Comparison of ENCODE assay signal across 19 cellular contexts in genomic region chr12:28966049-28966778, GRCh38.
A peak's percentile ranks its signal among the peaks of the same experiment; 100 is the strongest.
DNase-seq lines count a peak whose midpoint lies in the region; ATAC-seq, FAIRE-seq and TF ChIP-seq lines count a peak whose summit lies in the region.
"Had no signal": no experiment of that assay in that cellular context is flagged by ENCODE, and none has a peak within 500 bp of the region (broad histone marks: within the 10 kb centered on the region; RNA-seq: fewer than 3 reads in every experiment).

No MANE protein-coding gene starts in this region.

- H2BK15ac ChIP-seq in IMR-90 (ENCODE audit: low read depth, low read length) = no peak overlapping the region

- H3K4me3 ChIP-seq in IMR-90 (ENCODE audit: insufficient read depth, low read depth, low read length) = no peak overlapping the region
- H3K4me3 ChIP-seq in heart left ventricle = no peak overlapping the region
- H3K4me3 ChIP-seq: colonic mucosa, K562, PC-9 had no signal

- no peaks in the 10 kb centered on the region for H3K4me1 Mint-ChIP-seq in T-helper 17 cell
- H3K4me1 Mint-ChIP-seq: B cell had no signal

- no peaks in the 10 kb centered on the region for H3K36me3 Mint-ChIP-seq in T-helper 17 cell (ENCODE audit: low read depth)
- H3K36me3 Mint-ChIP-seq: activated CD4-positive, alpha-beta memory T cell treated with anti-CD3 and anti-CD28 coated beads for 36 hours had no signal

- dilution Hi-C loops in IMR-90 (cut with HindIII; ENCODE audit: low sequenced_read_pairs, unreplicated experiment) = no loop called here

- H4K20me1 ChIP-seq in IMR-90 (ENCODE audit: insufficient read depth, low read length) = no peaks in the 10 kb centered on the region

- no peak overlapping the region for H3K56ac ChIP-seq in IMR-90 (ENCODE audit: extremely low read depth, insufficient read depth, low read length)

- H3K4me3 Mint-ChIP-seq in T-helper 17 cell = no peak overlapping the region
- H3K4me3 Mint-ChIP-seq: activated CD4-positive, alpha-beta memory T cell treated with anti-CD3 and anti-CD28 coated beads for 36 hours; B cell; T-helper 2 cell treated with Interferon-gamma antibody and Interleukin-4, amounts not matched to agents 5 μg/mL and 100 μg/mL, for 36 hours had no signal

- H3K4me2 ChIP-seq in IMR-90 (ENCODE audit: low read depth, low read length) = no peak overlapping the region
- H3K4me2 ChIP-seq: PC-9 had no signal

- no peaks in the 10 kb centered on the region for H3K79me1 ChIP-seq in IMR-90 (ENCODE audit: low read depth in 1 of 2, low read length in 2 of 2)

- TF ChIP-seq CTCF in IMR-90 (conservative IDR thresholded peaks at IDR 0.05; ENCODE audit: low read depth, low read length) (no peak), heart left ventricle (IDR thresholded peaks at IDR 0.05) (no peak)

- ATAC-seq in IMR-90 (ENCODE audit: low read depth) (no peak), heart left ventricle (peak in 3 of 4 donors; percentile 57 to 69 (median 65)), GM21447 (IDR thresholded peaks at IDR 0.05; ENCODE audit: unreplicated experiment) (no peak), HG03521 (IDR thresholded peaks at IDR 0.05; ENCODE audit: unreplicated experiment) (no peak), T-helper 17 cell (no peak)
- ATAC-seq: K562 had no signal

- H3K27ac ChIP-seq in IMR-90 (ENCODE audit: insufficient read depth, low read length) = no peak overlapping the region
- peak overlapping the region in 10 of 12 donors; percentile 23 to 73 (median 42) for H3K27ac ChIP-seq in heart left ventricle
- H3K27ac ChIP-seq: colonic mucosa, PC-9 had no signal

- no peak overlapping the region for H2BK5ac ChIP-seq in IMR-90 (ENCODE audit: low read depth, low read length, poor library complexity, severe bottlenecking)

- no peak overlapping the region for H2AK9ac ChIP-seq in IMR-90 (replicated peaks; ENCODE audit: low read depth, low read length, poor library complexity)

- no peak overlapping the region for H4K91ac ChIP-seq in IMR-90 (ENCODE audit: insufficient read depth, low read depth, low read length)

- no peaks in the 10 kb centered on the region for H3K4me1 ChIP-seq in IMR-90 (ENCODE audit: control insufficient read depth, insufficient read depth, low read length)
- peaks cover 0 to 47% (median 16%) of the 10 kb centered on the region in 12 donors for H3K4me1 ChIP-seq in heart left ventricle
- H3K4me1 ChIP-seq: colonic mucosa had no signal

- TF ChIP-seq POLR2A in IMR-90 (IDR thresholded peaks at IDR 0.05; ENCODE audit: low read depth, low read length) (no peak), heart left ventricle (IDR thresholded peaks at IDR 0.05) (no peak), GM12891 (IDR thresholded peaks at IDR 0.05; ENCODE audit: low read depth, low read length) (no peak)

- intact Hi-C loops in IMR-90 (cut with micrococcal nuclease) (no loop called here), heart left ventricle (cut with DNase I) (no loop called here)

- no peak overlapping the region for H3K18ac ChIP-seq in IMR-90 (ENCODE audit: low read depth, low read length)

- POLR2A ChIA-PET in IMR-90 (lab: Charles Lee; ENCODE audit: unreplicated experiment) = interaction anchor here (0.6 kb wide), 1 partner anchor 8 kb away, joined by 15 read pairs; no protein-coding TSS in a partner anchor

- no TSS peak for BruUV-seq in IMR-90 (replicated peaks; lab: Mats Ljungman, UMichigan)

- no peak for TF ChIP-seq RAD21 in IMR-90 (IDR thresholded peaks at IDR 0.05; ENCODE audit: low read length)

- H3K14ac ChIP-seq in IMR-90 (replicated peaks; ENCODE audit: low read depth, low read length) = no peak overlapping the region

- H3K27ac Mint-ChIP-seq in T-helper 17 cell = no peak overlapping the region
- H3K27ac Mint-ChIP-seq: activated CD4-positive, alpha-beta memory T cell treated with anti-CD3 and anti-CD28 coated beads for 36 hours; B cell; T-helper 2 cell treated with Interferon-gamma antibody and Interleukin-4, amounts not matched to agents 5 μg/mL and 100 μg/mL, for 36 hours had no signal

- no peak overlapping the region for H2BK120ac ChIP-seq in IMR-90 (ENCODE audit: low read depth, low read length)

- WGBS in IMR-90 (ENCODE audit: extremely low coverage in 2 of 2, insufficient read length in 1 of 2), 2 experiments = 17% methylated on average over 1 of the region's 3 CpGs; no CpG with 5 or more reads in 1 of the 2 experiments
- WGBS in heart left ventricle, 4 donors = 19 to 40% (median 28%) methylated on average over 3 of the region's 3 CpGs

- 0 out of 2 replicates have a peak overlapping the region, but pooled peaks have one; percentile 24 for H3K23ac ChIP-seq in IMR-90 (ENCODE audit: low read depth, low read length)

- peak; percentile 20 for DNase-seq in IMR-90
- peak; percentile 28 for DNase-seq in SK-MEL-5 (ENCODE audit: low read depth, low spot score)
- peak in 4 of 5 donors; percentile 34 to 73 (median 69) for DNase-seq in heart left ventricle
- peak; percentile 57 for DNase-seq in pulmonary artery endothelial cell (ENCODE audit: low read depth, low spot score)
- no peak for DNase-seq in GM12891 (ENCODE audit: insufficient read length, low spot score)
- no peak for DNase-seq in T-helper 17 cell
- DNase-seq: activated CD4-positive, alpha-beta memory T cell treated with anti-CD3 and anti-CD28 coated beads for 36 hours; colonic mucosa; foreskin fibroblast; GDM1; NCI-H2171; PC-9; stimulated activated CD4-positive, alpha-beta T cell treated with anti-CD3 and anti-CD28 coated beads, Interleukin-2, amount 100 ng/mL, for 24 hours; stimulated activated naive CD4-positive, alpha-beta T cell treated with Interleukin-2 at 50 U/mL for 16 hours had no signal

- no peak for FAIRE-seq in GM12891 (lab: Jason Lieb, UNC)
- FAIRE-seq: K562 had no signal

- H4K8ac ChIP-seq in IMR-90 (ENCODE audit: low read depth in 2 of 2, low read length in 2 of 2) = no peak overlapping the region

- in situ Hi-C loops in IMR-90 (cut with MboI; ENCODE audit: low sequenced_read_pairs) = no loop called here
- in situ Hi-C loops in SK-MEL-5 (cut with HindIII; ENCODE audit: low pct_unique_long_range_greater_than_20kb, low sequenced_read_pairs) = no loop called here

- H2AK5ac ChIP-seq in IMR-90 (ENCODE audit: low read depth, low read length) = no peak overlapping the region

- H4K5ac ChIP-seq in IMR-90 (ENCODE audit: low read depth, low read length) = no peak overlapping the region

- no peak overlapping the region for H3K9ac ChIP-seq in IMR-90 (ENCODE audit: low read depth, low read length)

- H3K9me3 ChIP-seq in IMR-90 (ENCODE audit: control insufficient read depth, insufficient read depth, low read length) = no peaks in the 10 kb centered on the region
- H3K9me3 ChIP-seq in heart left ventricle = no peaks in the 10 kb centered on the region
- no peaks in the 10 kb centered on the region for H3K9me3 ChIP-seq in T-helper 17 cell (ENCODE audit: control insufficient read depth, low read length, poor library complexity, severe bottlenecking)
- H3K9me3 ChIP-seq: colonic mucosa had no signal

- H2AFZ ChIP-seq in IMR-90 (replicated peaks; ENCODE audit: low read length, poor library complexity) = no peak overlapping the region
- H2AFZ ChIP-seq: PC-9 had no signal

- peaks cover 42% of the 10 kb centered on the region for H3K27me3 Mint-ChIP-seq in T-helper 17 cell

- H3K9me1 ChIP-seq in IMR-90 (ENCODE audit: insufficient read depth, low read length) = no peaks in the 10 kb centered on the region

- H3K27me3 ChIP-seq in IMR-90 (ENCODE audit: control insufficient read depth, insufficient read depth, low read length) = no peaks in the 10 kb centered on the region
- H3K27me3 ChIP-seq in heart left ventricle = no peaks in the 10 kb centered on the region
- H3K27me3 ChIP-seq: colonic mucosa had no signal

- CTCF ChIA-PET in IMR-90 (lab: Yijun Ruan, JAX) = no interaction called here

- H3K4ac ChIP-seq in IMR-90 (ENCODE audit: low read depth, low read length) = no peak overlapping the region

- H3K36me3 ChIP-seq in IMR-90 (ENCODE audit: control insufficient read depth, insufficient read depth, low read length) (no peaks in the 10 kb centered on the region), heart left ventricle (no peaks in the 10 kb centered on the region)
- H3K36me3 ChIP-seq: colonic mucosa had no signal

- no peak overlapping the region for H2BK20ac ChIP-seq in IMR-90 (ENCODE audit: low read depth, low read length)

TF ChIP-seq in IMR-90, 13 proteins besides CTCF, POLR2A, EP300 and RAD21 (continues in another document):
- TF ChIP-seq, protein P1, sequence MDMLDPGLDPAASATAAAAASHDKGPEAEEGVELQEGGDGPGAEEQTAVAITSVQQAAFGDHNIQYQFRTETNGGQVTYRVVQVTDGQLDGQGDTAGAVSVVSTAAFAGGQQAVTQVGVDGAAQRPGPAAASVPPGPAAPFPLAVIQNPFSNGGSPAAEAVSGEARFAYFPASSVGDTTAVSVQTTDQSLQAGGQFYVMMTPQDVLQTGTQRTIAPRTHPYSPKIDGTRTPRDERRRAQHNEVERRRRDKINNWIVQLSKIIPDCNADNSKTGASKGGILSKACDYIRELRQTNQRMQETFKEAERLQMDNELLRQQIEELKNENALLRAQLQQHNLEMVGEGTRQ (IDR thresholded peaks at IDR 0.05; ENCODE audit: low read depth, low read length) = no peak
- TF ChIP-seq RFX5 (IDR thresholded peaks at IDR 0.05; ENCODE audit: low read depth, low read length) = no peak
- no peak for TF ChIP-seq MAFK (IDR thresholded peaks at IDR 0.05; ENCODE audit: low read depth, low read length)
- no peak for TF ChIP-seq MXI1 (IDR thresholded peaks at IDR 0.05; ENCODE audit: borderline replicate concordance, low read depth, low read length)
- no peak for TF ChIP-seq SMC3 (IDR thresholded peaks at IDR 0.05; ENCODE audit: low read depth, low read length)
- no peak for TF ChIP-seq BHLHE40 (IDR thresholded peaks at IDR 0.05; ENCODE audit: low read depth, low read length)
- no peak for TF ChIP-seq RCOR1 (IDR thresholded peaks at IDR 0.05; ENCODE audit: insufficient replicate concordance, low read length)

TF ChIP-seq in GM12891, 5 proteins besides CTCF, POLR2A, EP300 and RAD21:
- no peak for TF ChIP-seq POLR2AphosphoS5 (IDR thresholded peaks at IDR 0.05; ENCODE audit: low read depth, low read length)
- no peak for TF ChIP-seq TAF1 (IDR thresholded peaks at IDR 0.05; ENCODE audit: low read depth, low read length)
- TF ChIP-seq SPI1 (IDR thresholded peaks at IDR 0.05; ENCODE audit: low read depth, low read length) = no peak
- no peak for TF ChIP-seq POU2F2 (IDR thresholded peaks at IDR 0.05; ENCODE audit: low read depth, low read length)
- no peak for TF ChIP-seq PAX5 (IDR thresholded peaks at IDR 0.05; ENCODE audit: insufficient read depth, low read length, severe bottlenecking)

Comparison
In these comparisons a context has a peak if more than half of its experiments do, and no peak if none do; other contexts are left out.
1. ATAC-seq: peak in heart left ventricle (3 of 4); none in IMR-90 (single experiment), GM21447 (single experiment), HG03521 (single experiment) and T-helper 17 cell (single experiment).
2. DNase-seq: peak in IMR-90 (single experiment), SK-MEL-5 (single experiment), heart left ventricle (4 of 5) and pulmonary artery endothelial cell (single experiment); none in GM12891 (single experiment) and T-helper 17 cell (0 of 3).